In the genomic region with DNA sequence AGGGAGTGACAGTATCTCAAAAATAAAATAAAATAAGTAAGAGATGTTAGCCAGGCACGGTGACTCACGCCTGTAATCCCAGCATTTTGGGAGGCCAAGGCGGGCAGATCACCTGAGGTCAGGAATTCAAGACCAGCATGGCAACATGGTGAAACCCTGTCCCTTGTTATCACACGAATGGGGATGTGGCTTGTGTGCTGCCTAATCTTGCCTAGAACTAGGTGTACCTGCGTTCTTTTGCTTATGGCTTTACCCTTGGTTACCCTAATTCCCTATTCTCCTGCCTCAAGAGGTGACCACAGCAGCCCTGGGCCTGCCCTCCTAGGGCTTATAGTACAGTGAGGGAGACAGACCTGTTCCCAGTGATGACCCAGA, we compare ENCODE assay signal across 20 cellular contexts. TPM values are rescaled to one million over a fixed set of nuclear protein-coding genes. Genes with fewer than 3 reads are reported as not detected.
"Had no signal": no experiment of that assay in that cellular context is flagged by ENCODE, and none has a peak within 500 bp of the region (broad histone marks: within the 10 kb centered on the region; RNA-seq: fewer than 3 reads in every experiment).

No MANE protein-coding gene starts in this region.

- ATAC-seq: activated T-cell treated with anti-CD3 and anti-CD28 coated beads, Interleukin-2, amount 50 U/mL, for 4 hours; effector memory CD8-positive, alpha-beta T cell; lower lobe of right lung; natural killer cell treated with Interleukin-12 subunit alpha and Interleukin-12 subunit beta and Interleukin-15 and Interleukin-18, amount 100 ng/mL, for 72 hours had no signal

- H3K4me1 ChIP-seq: suprapubic skin had no signal

- H3K27ac Mint-ChIP-seq: activated CD4-positive, alpha-beta T cell treated with anti-CD3 and anti-CD28 coated beads, Interleukin-2, amount 10 ng/mL, durations not matched to agents 24 days and 14 days; activated naive CD4-positive, alpha-beta T cell treated with anti-CD3 and anti-CD28 coated beads, Interleukin-2, amount 50 U/mL, for 24 hours; effector memory CD8-positive, alpha-beta T cell; natural killer cell treated with Interleukin-12 subunit alpha and Interleukin-12 subunit beta and Interleukin-15 and Interleukin-18, amount 100 ng/mL, for 72 hours; stimulated activated naive CD8-positive, alpha-beta T cell treated with anti-CD3 and anti-CD28 coated beads, Interleukin-15, Interleukin-2, amounts not matched to agents 100 ng/mL and 50 ng/mL, for 24 hours; type B pancreatic cell had no signal

- H3K36me3 Mint-ChIP-seq: activated naive CD4-positive, alpha-beta T cell treated with anti-CD3 and anti-CD28 coated beads, Interleukin-2, amount 50 U/mL, for 24 hours; natural killer cell treated with Interleukin-12 subunit alpha and Interleukin-12 subunit beta and Interleukin-15 and Interleukin-18, amount 100 ng/mL, for 72 hours; type B pancreatic cell had no signal

- DNase-seq: activated CD4-positive, alpha-beta T cell treated with anti-CD3 and anti-CD28 coated beads, Interleukin-2, amount 10 ng/mL, durations not matched to agents 24 days and 14 days; activated CD4-positive, CD25-positive, alpha-beta regulatory T cell; activated CD8-positive, alpha-beta memory T cell treated with anti-CD3 and anti-CD28 coated beads, Interleukin-2, amount 50 U/mL, for 4 hours; activated effector memory CD4-positive, alpha-beta T cell treated with Interleukin-2 at 50 U/mL for 16 hours; activated T-cell treated with anti-CD3 and anti-CD28 coated beads, Interleukin-2, amount 50 U/mL, for 4 hours; cerebellar nuclear complex; effector memory CD8-positive, alpha-beta T cell; foreskin fibroblast; lower lobe of right lung; T-helper 1 cell; T-helper 9 cell had no signal

- H3K4me1 Mint-ChIP-seq: activated CD4-positive, alpha-beta T cell treated with anti-CD3 and anti-CD28 coated beads, Interleukin-2, amount 10 ng/mL, durations not matched to agents 24 days and 14 days; activated naive CD4-positive, alpha-beta T cell treated with anti-CD3 and anti-CD28 coated beads, Interleukin-2, amount 50 U/mL, for 24 hours had no signal

- H3K4me3 ChIP-seq: ascending aorta, lower lobe of right lung, suprapubic skin had no signal

- H3K27ac ChIP-seq: ascending aorta, lower lobe of right lung, suprapubic skin had no signal

- H3K9me3 Mint-ChIP-seq: activated CD4-positive, alpha-beta T cell treated with anti-CD3 and anti-CD28 coated beads, Interleukin-2, amount 10 ng/mL, durations not matched to agents 24 days and 14 days; activated naive CD4-positive, alpha-beta T cell treated with anti-CD3 and anti-CD28 coated beads, Interleukin-2, amount 50 U/mL, for 24 hours; activated T-cell treated with anti-CD3 and anti-CD28 coated beads, Interleukin-2, amount 50 U/mL, for 4 hours; effector memory CD8-positive, alpha-beta T cell; natural killer cell treated with Interleukin-12 subunit alpha and Interleukin-12 subunit beta and Interleukin-15 and Interleukin-18, amount 100 ng/mL, for 72 hours; stimulated activated naive CD8-positive, alpha-beta T cell treated with anti-CD3 and anti-CD28 coated beads, Interleukin-15, Interleukin-2, amounts not matched to agents 100 ng/mL and 50 ng/mL, for 24 hours had no signal

- H3K36me3 ChIP-seq: ascending aorta, lower lobe of right lung, neutrophil, suprapubic skin had no signal

- H3K27me3 ChIP-seq: ascending aorta had no signal

- H3K9me3 ChIP-seq: ascending aorta, lower lobe of right lung, neutrophil, suprapubic skin had no signal

- H3K4me3 Mint-ChIP-seq: activated CD4-positive, alpha-beta T cell treated with anti-CD3 and anti-CD28 coated beads, Interleukin-2, amount 10 ng/mL, durations not matched to agents 24 days and 14 days; activated naive CD4-positive, alpha-beta T cell treated with anti-CD3 and anti-CD28 coated beads, Interleukin-2, amount 50 U/mL, for 24 hours; activated T-cell treated with anti-CD3 and anti-CD28 coated beads, Interleukin-2, amount 50 U/mL, for 4 hours; effector memory CD8-positive, alpha-beta T cell; natural killer cell treated with Interleukin-12 subunit alpha and Interleukin-12 subunit beta and Interleukin-15 and Interleukin-18, amount 100 ng/mL, for 72 hours; stimulated activated naive CD8-positive, alpha-beta T cell treated with anti-CD3 and anti-CD28 coated beads, Interleukin-15, Interleukin-2, amounts not matched to agents 100 ng/mL and 50 ng/mL, for 24 hours; type B pancreatic cell had no signal

RNA-seq across cellular contexts. Expression of gene IGSF23, which starts 24.0 kb away (rescaled TPM):
- total RNA-seq: activated CD4-positive, alpha-beta T cell treated with anti-CD3 and anti-CD28 coated beads, Interleukin-2, amount 10 ng/mL, durations not matched to agents 24 days and 14 days; activated T-cell treated with anti-CD3 and anti-CD28 coated beads, Interleukin-2, amount 50 U/mL, for 4 hours; ascending aorta; bronchial epithelial cell; lower lobe of right lung; natural killer cell treated with Interleukin-12 subunit alpha and Interleukin-12 subunit beta and Interleukin-15 and Interleukin-18, amount 100 ng/mL, for 72 hours; skeletal muscle tissue; suprapubic skin had no signal
